In genomic region chr10:74543276-74543675, GRCh38 we compare ENCODE assay signal across 25 cellular contexts.
DNase-seq lines count a peak whose midpoint lies in the region; ATAC-seq and TF ChIP-seq lines count a peak whose summit lies in the region.
"Had no signal": no experiment of that assay in that cellular context is flagged by ENCODE, and none has a peak within 500 bp of the region (broad histone marks: within the 10 kb centered on the region; RNA-seq: fewer than 3 reads in every experiment).

No MANE protein-coding gene starts in this region.

- H3K4me1 Mint-ChIP-seq in T-helper 17 cell, result peaks cover 5% of the 10 kb centered on the region
- H3K4me1 Mint-ChIP-seq: CD14-positive monocyte had no signal

- H3K36me3 ChIP-seq in osteoblast (ENCODE audit: insufficient read depth, low read length), result no peaks in the 10 kb centered on the region

- H3K36me3 Mint-ChIP-seq in T-helper 17 cell (ENCODE audit: low read depth), result peaks cover 2% of the 10 kb centered on the region
- H3K36me3 Mint-ChIP-seq: CD14-positive monocyte had no signal

- DNase-seq in EH (ENCODE audit: low read depth), result peak; percentile 13
- no peak for DNase-seq in T-helper 17 cell
- DNase-seq in fibroblast of gingiva (ENCODE audit: low read depth), result peak; percentile 59
- DNase-seq in osteoblast (ENCODE audit: insufficient read length, low spot score, missing footprints), result no peak
- no peak for DNase-seq in left colon
- no peak for DNase-seq in nucleus accumbens (lab: John Stamatoyannopoulos, UW)
- DNase-seq: DMS53; EL; GF-D8; H7; KBM-7; NCI-H1105; NCI-H146; NCI-H2029; NCI-H2227 treated with DMSO at 0.1 percent for 48 hours; NCI-H510A treated with DMSO at 0.1 percent for 48 hours; NCI-H774; NK-92 treated with Interleukin-12 subunit alpha and Interleukin-12 subunit beta, amount 100 ng/mL, for 24 hours; SHP77 treated with DMSO at 0.1 percent for 48 hours; SK-N-SH had no signal

- peaks cover 14% of the 10 kb centered on the region for H3K4me1 ChIP-seq in osteoblast (ENCODE audit: insufficient read depth, low read length)

- no peaks in the 10 kb centered on the region for H3K79me2 ChIP-seq in osteoblast (ENCODE audit: insufficient read depth, low read length)

- ATAC-seq in T-helper 17 cell, result no peak
- ATAC-seq in HG03280 (IDR thresholded peaks at IDR 0.05; ENCODE audit: unreplicated experiment), result no peak
- no peak for ATAC-seq in left colon
- ATAC-seq: HepG2 had no signal

- no peak overlapping the region for H2AFZ ChIP-seq in osteoblast (ENCODE audit: low read length)

- H3K4me3 Mint-ChIP-seq in T-helper 17 cell, result no peak overlapping the region
- H3K4me3 Mint-ChIP-seq: B cell, CD14-positive monocyte had no signal

- H3K4me3 ChIP-seq in osteoblast (ENCODE audit: insufficient read depth, low read length), result no peak overlapping the region

- H3K9me3 ChIP-seq in T-helper 17 cell (ENCODE audit: control insufficient read depth, low read length, poor library complexity, severe bottlenecking) (no peaks in the 10 kb centered on the region), osteoblast (ENCODE audit: low read depth, low read length) (no peaks in the 10 kb centered on the region)
- H3K9me3 ChIP-seq: SK-N-SH had no signal

- intact Hi-C loops in left colon (cut with DNase I, micrococcal nuclease), result no loop called here

- no peaks in the 10 kb centered on the region for H4K20me1 ChIP-seq in osteoblast (ENCODE audit: insufficient read depth, low read length)

- H3K27ac Mint-ChIP-seq in T-helper 17 cell, result peak overlapping the region; percentile 66
- H3K27ac Mint-ChIP-seq: B cell had no signal

- H3K27ac ChIP-seq in osteoblast (ENCODE audit: low read depth, low read length), result peak overlapping the region; percentile 24
- H3K27ac ChIP-seq: RWPE1 had no signal

- no peaks in the 10 kb centered on the region for H3K27me3 Mint-ChIP-seq in T-helper 17 cell
- H3K27me3 Mint-ChIP-seq: B cell had no signal

- H3K4me2 ChIP-seq in osteoblast (ENCODE audit: insufficient read depth, low read length), result no peak overlapping the region

- no peaks in the 10 kb centered on the region for H3K27me3 ChIP-seq in osteoblast (ENCODE audit: insufficient read depth, low read length)

- no peak for TF ChIP-seq CTCF in osteoblast (IDR thresholded peaks at IDR 0.05; ENCODE audit: extremely low read depth, low read depth, low read length)

Comparison
In these comparisons a context has a peak if more than half of its experiments do, and no peak if none do; other contexts are left out.
1. DNase-seq: peak in EH (single experiment) and fibroblast of gingiva (single experiment); none in T-helper 17 cell (0 of 3), osteoblast (single experiment), left colon (0 of 2) and nucleus accumbens (0 of 56).